In genomic region chr3:34056951-34057390, GRCh38 we compare ENCODE assay signal across 8 cellular contexts.
DNase-seq lines count a peak whose midpoint lies in the region; ATAC-seq and TF ChIP-seq lines count a peak whose summit lies in the region.

No MANE protein-coding gene starts in this region.

- H3K9me3 Mint-ChIP-seq in T-helper 2 cell treated with Interferon-gamma antibody and Interleukin-4, amounts not matched to agents 5 μg/mL and 100 μg/mL, for 36 hours = peaks cover 4% of the 10 kb centered on the region

- H3K4me3 Mint-ChIP-seq in T-helper 2 cell treated with Interferon-gamma antibody and Interleukin-4, amounts not matched to agents 5 μg/mL and 100 μg/mL, for 36 hours = no peak overlapping the region

- peaks cover 7% of the 10 kb centered on the region for H3K4me1 Mint-ChIP-seq in T-helper 2 cell treated with Interferon-gamma antibody and Interleukin-4, amounts not matched to agents 5 μg/mL and 100 μg/mL, for 36 hours (ENCODE audit: low read depth)

- DNase-seq in T-helper 2 cell treated with Interferon-gamma antibody and Interleukin-4, amounts not matched to agents 5 μg/mL and 100 μg/mL, for 36 hours (ENCODE audit: low spot score) = peak; percentile 22
- DNase-seq in NCI-H2171 treated with DMSO at 0.1 percent for 48 hours (lab: John Stamatoyannopoulos, UW) = no peak
- no peak for DNase-seq in HEK293T (ENCODE audit: extremely low spot score)
- DNase-seq in anterior cingulate cortex (lab: John Stamatoyannopoulos, UW) = no peak

- POLR2A ChIA-PET in HEK293T (lab: Yijun Ruan, JAX) = no interaction called here

- H3K79me2 ChIP-seq in ACC112 (ENCODE audit: control insufficient read depth, insufficient read depth, low read length, unreplicated experiment) = no peaks in the 10 kb centered on the region

- CTCF ChIA-PET in HEK293T (lab: Yijun Ruan, JAX) = no interaction called here

- no peak overlapping the region for H3K4me3 ChIP-seq in ACC112 (ENCODE audit: low read depth, low read length)
- H3K4me3 ChIP-seq in gastroesophageal sphincter = no peak overlapping the region

- peak overlapping the region; percentile 39 for H2AFZ ChIP-seq in ACC112 (ENCODE audit: low read length, unreplicated experiment)

- TF ChIP-seq CTCF in gastroesophageal sphincter (IDR thresholded peaks at IDR 0.05) = no peak

- H3K27me3 ChIP-seq in ACC112 (ENCODE audit: insufficient read depth, low read length) (no peaks in the 10 kb centered on the region), gastroesophageal sphincter (no peaks in the 10 kb centered on the region)

- H3K27ac Mint-ChIP-seq in T-helper 2 cell treated with Interferon-gamma antibody and Interleukin-4, amounts not matched to agents 5 μg/mL and 100 μg/mL, for 36 hours = no peak overlapping the region

- no peaks in the 10 kb centered on the region for H3K36me3 ChIP-seq in ACC112 (ENCODE audit: insufficient read depth, low read length)
- H3K36me3 ChIP-seq in gastroesophageal sphincter = no peaks in the 10 kb centered on the region

- peak; percentile 93 for ATAC-seq in GM18909 (IDR thresholded peaks at IDR 0.05; ENCODE audit: poor library complexity, unreplicated experiment)
- ATAC-seq in HG02970 (IDR thresholded peaks at IDR 0.05; ENCODE audit: low FRiP score, unreplicated experiment) = peak; percentile 90
- ATAC-seq in gastroesophageal sphincter = no peak

- TF ChIP-seq EP300 in gastroesophageal sphincter (IDR thresholded peaks at IDR 0.05) = no peak

- WGBS in gastroesophageal sphincter (ENCODE audit: low coverage in 1 of 2), 2 donors = 80 to 92% methylated on average over 2 to 3 of the region's 3 CpGs

- H3K4me1 ChIP-seq in ACC112 (ENCODE audit: control insufficient read depth, insufficient read depth, low read length, unreplicated experiment) (peaks cover 7% of the 10 kb centered on the region), gastroesophageal sphincter (no peaks in the 10 kb centered on the region)

- peaks cover 8% of the 10 kb centered on the region for H3K27me3 Mint-ChIP-seq in T-helper 2 cell treated with Interferon-gamma antibody and Interleukin-4, amounts not matched to agents 5 μg/mL and 100 μg/mL, for 36 hours (ENCODE audit: low read depth)

- no peak for TF ChIP-seq POLR2A in gastroesophageal sphincter (IDR thresholded peaks at IDR 0.05)

- no peaks in the 10 kb centered on the region for H3K9me3 ChIP-seq in gastroesophageal sphincter

- H3K27ac ChIP-seq in ACC112 (ENCODE audit: low read depth, low read length) (no peak overlapping the region), gastroesophageal sphincter (no peak overlapping the region)

- H3K36me3 Mint-ChIP-seq in T-helper 2 cell treated with Interferon-gamma antibody and Interleukin-4, amounts not matched to agents 5 μg/mL and 100 μg/mL, for 36 hours (ENCODE audit: low read depth) = no peaks in the 10 kb centered on the region

TF ChIP-seq in HEK293T, 16 proteins besides CTCF, POLR2A, EP300 and RAD21:
- TF ChIP-seq L3MBTL2 (conservative IDR thresholded peaks at IDR 0.05) (no peak), BHLHE40 (IDR thresholded peaks at IDR 0.05; ENCODE audit: borderline replicate concordance) (no peak), ARNT (IDR thresholded peaks at IDR 0.05) (no peak), ELF4 (IDR thresholded peaks at IDR 0.05) (no peak), CTBP1 (IDR thresholded peaks at IDR 0.05; ENCODE audit: borderline replicate concordance) (no peak), SUZ12 (IDR thresholded peaks at IDR 0.05) (no peak), TARDBP (IDR thresholded peaks at IDR 0.05) (no peak), LEF1 (IDR thresholded peaks at IDR 0.05; ENCODE audit: borderline replicate concordance) (no peak)
